8 cellular contexts compared by ENCODE assay signal in the genomic region with DNA sequence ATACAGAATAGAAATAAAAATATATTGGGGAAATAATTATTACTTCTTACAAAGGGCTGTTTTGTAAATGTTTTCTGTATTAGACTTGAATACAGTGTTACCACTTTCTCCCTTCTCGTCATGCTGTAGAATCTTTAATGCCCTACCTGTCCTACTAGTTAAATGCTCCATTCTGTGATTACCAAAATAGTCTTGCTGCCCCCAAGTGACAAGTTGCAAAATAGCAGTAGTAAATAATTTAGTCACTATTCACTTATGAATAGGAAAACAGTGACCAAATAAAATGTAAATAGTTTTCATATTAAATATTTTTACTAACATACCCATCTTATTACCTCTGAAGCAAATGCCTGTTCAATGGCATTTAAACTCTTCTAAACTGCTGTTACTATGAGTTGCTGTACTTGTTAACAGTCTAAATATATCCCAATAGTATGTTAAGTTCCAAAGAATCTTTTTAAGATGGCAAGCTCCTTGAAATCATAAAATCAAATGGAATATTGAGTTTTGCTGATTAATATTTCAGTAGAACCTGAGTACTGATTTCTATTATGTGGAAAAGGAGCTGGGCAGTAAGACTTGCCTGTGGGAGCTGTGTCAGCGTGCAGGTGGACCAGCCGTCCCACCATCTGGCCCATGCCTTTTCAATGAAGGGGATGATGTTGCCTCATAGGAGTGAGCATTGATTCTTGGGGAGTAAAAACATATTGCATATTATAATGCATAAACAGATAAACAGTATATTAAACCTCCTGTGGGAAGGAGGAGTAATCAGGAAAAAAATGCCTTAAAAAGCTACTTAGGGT. TPM values are rescaled to one million over a fixed set of nuclear protein-coding genes. Genes with fewer than 3 reads are reported as not detected.
A peak's percentile ranks its signal among the peaks of the same experiment; 100 is the strongest.
DNase-seq lines count a peak whose midpoint lies in the region; ATAC-seq, FAIRE-seq and TF ChIP-seq lines count a peak whose summit lies in the region.

No MANE protein-coding gene starts in this region.

- H3K27ac ChIP-seq in VCaP, result peak overlapping the region; percentile 61

- FAIRE-seq in HTR-8/SVneo (lab: Jason Lieb, UNC), result no peak

- H3K27me3 Mint-ChIP-seq in activated T-helper 1 cell treated with anti-CD3 and anti-CD28 coated beads, Interleukin-12 subunit alpha, Interleukin-12 subunit beta, Interleukin-2, Interleukin-4 antibody, amounts not matched to agents 30 ng/mL and 10 ng/mL and 1 ng/mL, durations not matched to agents 14 hours and 24 hours and 36 hours (ENCODE audit: insufficient read depth), result no peaks in the 10 kb centered on the region

- no peaks in the 10 kb centered on the region for H3K9me3 Mint-ChIP-seq in activated T-helper 1 cell treated with anti-CD3 and anti-CD28 coated beads, Interleukin-12 subunit alpha, Interleukin-12 subunit beta, Interleukin-2, Interleukin-4 antibody, amounts not matched to agents 30 ng/mL and 10 ng/mL and 1 ng/mL, durations not matched to agents 14 hours and 24 hours and 36 hours

- ATAC-seq in GM21528 (IDR thresholded peaks at IDR 0.05; ENCODE audit: low FRiP score, unreplicated experiment), result no peak

- intact Hi-C loops in activated T-helper 1 cell treated with anti-CD3 and anti-CD28 coated beads, Interleukin-12 subunit alpha, Interleukin-12 subunit beta, Interleukin-2, Interleukin-4 antibody, amounts not matched to agents 30 ng/mL and 10 ng/mL and 1 ng/mL, durations not matched to agents 14 hours and 24 hours and 36 hours (cut with micrococcal nuclease), result loop anchor here (1.0 kb wide), 1 partner anchor 511 kb away; no protein-coding TSS in a partner anchor

- no peak overlapping the region for H3K4me3 Mint-ChIP-seq in activated T-helper 1 cell treated with anti-CD3 and anti-CD28 coated beads, Interleukin-12 subunit alpha, Interleukin-12 subunit beta, Interleukin-2, Interleukin-4 antibody, amounts not matched to agents 30 ng/mL and 10 ng/mL and 1 ng/mL, durations not matched to agents 14 hours and 24 hours and 36 hours

- peak; percentile 79 for TF ChIP-seq CTCF in VCaP (conservative IDR thresholded peaks at IDR 0.05)

- no peak overlapping the region for H3K27ac Mint-ChIP-seq in activated T-helper 1 cell treated with anti-CD3 and anti-CD28 coated beads, Interleukin-12 subunit alpha, Interleukin-12 subunit beta, Interleukin-2, Interleukin-4 antibody, amounts not matched to agents 30 ng/mL and 10 ng/mL and 1 ng/mL, durations not matched to agents 14 hours and 24 hours and 36 hours

- DNase-seq in NCI-H1092 treated with DMSO at 0.1 percent for 48 hours (lab: John Stamatoyannopoulos, UW) (peak; percentile 4), NCI-H1092 (lab: John Stamatoyannopoulos, UW) (no peak), HTR-8/SVneo (ENCODE audit: insufficient read length, low spot score) (peak; percentile 38), kidney tubule cell (ENCODE audit: low spot score) (peak; percentile 52), hypothalamus (lab: John Stamatoyannopoulos, UW) (no peak)
- no peak for DNase-seq in activated T-helper 1 cell treated with anti-CD3 and anti-CD28 coated beads, Interleukin-12 subunit alpha, Interleukin-12 subunit beta, Interleukin-2, Interleukin-4 antibody, amounts not matched to agents 30 ng/mL and 10 ng/mL and 1 ng/mL, durations not matched to agents 14 hours and 24 hours and 36 hours (ENCODE audit: low spot score)

- H3K4me1 Mint-ChIP-seq in activated T-helper 1 cell treated with anti-CD3 and anti-CD28 coated beads, Interleukin-12 subunit alpha, Interleukin-12 subunit beta, Interleukin-2, Interleukin-4 antibody, amounts not matched to agents 30 ng/mL and 10 ng/mL and 1 ng/mL, durations not matched to agents 14 hours and 24 hours and 36 hours (ENCODE audit: low read depth), result no peaks in the 10 kb centered on the region

- peaks cover 5% of the 10 kb centered on the region for H3K36me3 Mint-ChIP-seq in activated T-helper 1 cell treated with anti-CD3 and anti-CD28 coated beads, Interleukin-12 subunit alpha, Interleukin-12 subunit beta, Interleukin-2, Interleukin-4 antibody, amounts not matched to agents 30 ng/mL and 10 ng/mL and 1 ng/mL, durations not matched to agents 14 hours and 24 hours and 36 hours (ENCODE audit: low read depth)

RNA-seq across cellular contexts. Expression of a gene that starts 18.1 kb away (rescaled TPM):
- total RNA-seq in activated T-helper 1 cell treated with anti-CD3 and anti-CD28 coated beads, Interleukin-12 subunit alpha, Interleukin-12 subunit beta, Interleukin-2, Interleukin-4 antibody, amounts not matched to agents 30 ng/mL and 10 ng/mL and 1 ng/mL, durations not matched to agents 14 hours and 24 hours and 36 hours, result not detected in 2 replicates

Comparison
In these comparisons a context has a peak if more than half of its experiments do, and no peak if none do; other contexts are left out.
1. DNase-seq: peak in NCI-H1092 treated with DMSO at 0.1 percent for 48 hours (single experiment), HTR-8/SVneo (single experiment) and kidney tubule cell (single experiment); none in NCI-H1092 (single experiment), hypothalamus (0 of 51) and activated T-helper 1 cell treated with anti-CD3 and anti-CD28 coated beads, Interleukin-12 subunit alpha, Interleukin-12 subunit beta, Interleukin-2, Interleukin-4 antibody, amounts not matched to agents 30 ng/mL and 10 ng/mL and 1 ng/mL, durations not matched to agents 14 hours and 24 hours and 36 hours (single experiment).